17 cellular contexts compared by ENCODE assay signal in the genomic region with DNA sequence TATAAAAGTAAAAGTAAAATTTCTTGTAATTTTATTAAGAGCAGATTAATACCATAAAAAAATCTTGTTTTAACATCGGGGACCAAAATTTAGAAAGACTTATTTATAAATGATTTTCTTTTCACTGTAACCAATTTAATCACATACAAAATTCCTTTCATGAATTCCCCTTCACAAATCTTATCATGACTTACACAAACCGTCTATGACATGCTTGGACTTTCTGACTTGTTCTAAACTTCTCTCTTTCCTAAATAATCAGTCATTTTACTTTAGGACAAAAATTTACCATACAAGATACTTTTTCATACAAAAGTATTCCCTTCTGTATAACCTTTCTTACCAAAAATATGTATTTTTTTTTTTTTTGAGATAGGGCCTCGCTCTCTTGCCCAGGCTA. TPM values are rescaled to one million over a fixed set of nuclear protein-coding genes. Genes with fewer than 3 reads are reported as not detected.
DNase-seq lines count a peak whose midpoint lies in the region; ATAC-seq and TF ChIP-seq lines count a peak whose summit lies in the region.
"Had no signal": no experiment of that assay in that cellular context is flagged by ENCODE, and none has a peak within 500 bp of the region (broad histone marks: within the 10 kb centered on the region; RNA-seq: fewer than 3 reads in every experiment).

No MANE protein-coding gene starts in this region.

- in situ Hi-C loops in SK-MEL-5 (cut with HindIII; ENCODE audit: low pct_unique_long_range_greater_than_20kb, low sequenced_read_pairs): no loop called here

- no peak for TF ChIP-seq RAD21 in SK-N-SH (IDR thresholded peaks at IDR 0.05; ENCODE audit: low read length)

- peaks cover 76% of the 10 kb centered on the region for H3K36me3 Mint-ChIP-seq in neural crest cell (ENCODE audit: low read depth)

- H3K4me3 ChIP-seq in SK-N-SH (ENCODE audit: low read depth in 2 of 2, low read length in 1 of 2) (no peak overlapping the region), smooth muscle cell (no peak overlapping the region)
- no peak overlapping the region for H3K4me3 ChIP-seq in Jurkat, Clone E6-1 (ENCODE audit: low read length)
- H3K4me3 ChIP-seq: adrenal gland, GM23248, upper lobe of left lung had no signal

- H3K9me3 ChIP-seq in SK-N-SH (peaks cover 15% of the 10 kb centered on the region), smooth muscle cell (replicated peaks; ENCODE audit: low read depth) (peaks cover 7% of the 10 kb centered on the region)

- peaks cover 30 to 78% of the 10 kb centered on the region in 2 experiments for H3K36me3 ChIP-seq in SK-N-SH (replicated peaks in 1 of 2; ENCODE audit: control insufficient read depth in 1 of 2, insufficient read depth in 2 of 2, low read length in 1 of 2)
- peaks cover 51% of the 10 kb centered on the region for H3K36me3 ChIP-seq in smooth muscle cell (ENCODE audit: low read depth)

- H3K4me1 ChIP-seq in SK-N-SH (ENCODE audit: control insufficient read depth in 1 of 2, insufficient read depth in 2 of 2, low read depth in 1 of 2, low read length in 1 of 2) (peaks cover 0 to 4% of the 10 kb centered on the region in 2 experiments; a peak in 1 of 4 replicates), smooth muscle cell (ENCODE audit: low read depth) (peaks cover 9% of the 10 kb centered on the region)
- H3K4me1 ChIP-seq: adrenal gland, upper lobe of left lung had no signal

- DNase-seq in SK-N-SH (no peak), SK-MEL-5 (ENCODE audit: low read depth, low spot score) (peak; percentile 9), neural crest cell (ENCODE audit: low read depth, low spot score) (peak; percentile 18), smooth muscle cell (lab: John Stamatoyannopoulos, UW; ENCODE audit: unreplicated experiment) (no peak), cerebellum (ENCODE audit: low spot score) (no peak)
- DNase-seq in Jurkat, Clone E6-1 (ENCODE audit: low read depth, low spot score): peak; percentile 37
- no peak for DNase-seq in stimulated activated CD4-positive, alpha-beta T cell treated with anti-CD3 and anti-CD28 coated beads, Interleukin-2, amount 100 ng/mL, for 24 hours
- DNase-seq: adrenal gland, DMS153, GM23248, islet precursor cell, NCI-H187 treated with DMSO at 0.1 percent for 48 hours, nucleus accumbens, upper lobe of left lung had no signal

- no peak for TF ChIP-seq EP300 in SK-N-SH (IDR thresholded peaks at IDR 0.05; ENCODE audit: borderline replicate concordance in 1 of 2, low read depth in 1 of 2, low read length in 1 of 2)

- POLR2A ChIA-PET in SK-N-SH (lab: Yijun Ruan, JAX): no interaction called here

- H3K4me2 ChIP-seq in SK-N-SH (no peak overlapping the region), smooth muscle cell (no peak overlapping the region)

- CTCF ChIA-PET in SK-N-SH (lab: Yijun Ruan, JAX): interaction anchor here (0.8 to 1.5 kb wide), 2 partner anchors 8 to 42 kb away, joined by 3 to 4 read pairs; no protein-coding TSS in a partner anchor

- no peaks in the 10 kb centered on the region for H3K9me2 ChIP-seq in SK-N-SH

- H3K9me3 Mint-ChIP-seq in neural crest cell: peaks cover 22% of the 10 kb centered on the region

- H4K20me1 ChIP-seq in SK-N-SH (ENCODE audit: insufficient read depth) (no peaks in the 10 kb centered on the region), smooth muscle cell (ENCODE audit: low read depth) (no peaks in the 10 kb centered on the region)

- no peak overlapping the region for H2AFZ ChIP-seq in SK-N-SH (ENCODE audit: low read depth)
- H2AFZ ChIP-seq in smooth muscle cell (ENCODE audit: low read depth): no peak overlapping the region
- H2AFZ ChIP-seq: GM23248 had no signal

- no peak for ATAC-seq in SK-N-SH treated with all-trans-retinoic acid at 6 μM for 48 hours
- ATAC-seq: stimulated activated effector memory CD8-positive, alpha-beta T cell treated with anti-CD3 and anti-CD28 coated beads, Interleukin-12 subunit alpha, Interleukin-12 subunit beta, amount 100 ng/mL, for 72 hours had no signal

- no peak for TF ChIP-seq CTCF in SK-N-SH (IDR thresholded peaks at IDR 0.05)
- TF ChIP-seq CTCF in neural crest cell (conservative IDR thresholded peaks at IDR 0.05): no peak
- no peak for TF ChIP-seq CTCF in smooth muscle cell (IDR thresholded peaks at IDR 0.05; ENCODE audit: borderline replicate concordance, insufficient read depth, poor library complexity, severe bottlenecking)

- 69% methylated on average over 3 of the region's 3 CpGs for WGBS in SK-N-SH (ENCODE audit: low lambda C conversion rate)
- WGBS in smooth muscle cell (ENCODE audit: low lambda C conversion rate): 79% methylated on average over 3 of the region's 3 CpGs

- H3K27ac Mint-ChIP-seq in neural crest cell (ENCODE audit: unreplicated experiment): no peak overlapping the region
- H3K27ac Mint-ChIP-seq: mesothelial cell of epicardium; stimulated activated effector memory CD8-positive, alpha-beta T cell treated with anti-CD3 and anti-CD28 coated beads, Interleukin-12 subunit alpha, Interleukin-12 subunit beta, amount 100 ng/mL, for 72 hours had no signal

- no peak overlapping the region for H3K27ac ChIP-seq in SK-N-SH (ENCODE audit: low read depth in 2 of 2, low read length in 1 of 2)
- no peak overlapping the region for H3K27ac ChIP-seq in smooth muscle cell (ENCODE audit: low read depth)
- H3K27ac ChIP-seq: adrenal gland, GM23248, upper lobe of left lung had no signal

- H3F3A ChIP-seq in SK-N-SH (replicated peaks; ENCODE audit: insufficient read depth): peaks cover 10% of the 10 kb centered on the region
- peaks cover 6% of the 10 kb centered on the region for H3F3A ChIP-seq in smooth muscle cell (ENCODE audit: low read depth)

- no peak overlapping the region for H3K4me3 Mint-ChIP-seq in neural crest cell
- H3K4me3 Mint-ChIP-seq: mesothelial cell of epicardium; stimulated activated effector memory CD8-positive, alpha-beta T cell treated with anti-CD3 and anti-CD28 coated beads, Interleukin-12 subunit alpha, Interleukin-12 subunit beta, amount 100 ng/mL, for 72 hours had no signal

- no peaks in the 10 kb centered on the region for H3K79me2 ChIP-seq in SK-N-SH (ENCODE audit: insufficient read depth)
- peaks cover 8% of the 10 kb centered on the region for H3K79me2 ChIP-seq in smooth muscle cell (ENCODE audit: low read depth)

- H3K4me1 Mint-ChIP-seq in neural crest cell: no peaks in the 10 kb centered on the region
- H3K4me1 Mint-ChIP-seq: mesothelial cell of epicardium; stimulated activated effector memory CD8-positive, alpha-beta T cell treated with anti-CD3 and anti-CD28 coated beads, Interleukin-12 subunit alpha, Interleukin-12 subunit beta, amount 100 ng/mL, for 72 hours had no signal

- H3K27me3 Mint-ChIP-seq in neural crest cell (ENCODE audit: low read depth): no peaks in the 10 kb centered on the region

- H3K9ac ChIP-seq in SK-N-SH (no peak overlapping the region), smooth muscle cell (ENCODE audit: low read depth) (no peak overlapping the region)
- H3K9ac ChIP-seq: GM23248 had no signal

- H3K27me3 ChIP-seq in SK-N-SH (ENCODE audit: insufficient read depth): no peaks in the 10 kb centered on the region
- H3K27me3 ChIP-seq in smooth muscle cell (ENCODE audit: low read depth): no peaks in the 10 kb centered on the region
- H3K27me3 ChIP-seq: adrenal gland, upper lobe of left lung had no signal

TF ChIP-seq in SK-N-SH, 30 proteins besides CTCF, POLR2A, EP300 and RAD21:
- peak; percentile 37; the same call in 1 of the 2 replicates for TF ChIP-seq YY1 (IDR thresholded peaks at IDR 0.05; ENCODE audit: low read depth)
- no peak for TF ChIP-seq SIN3A (IDR thresholded peaks at IDR 0.05; ENCODE audit: borderline replicate concordance, low read depth, low read length)
- TF ChIP-seq, protein P1, sequence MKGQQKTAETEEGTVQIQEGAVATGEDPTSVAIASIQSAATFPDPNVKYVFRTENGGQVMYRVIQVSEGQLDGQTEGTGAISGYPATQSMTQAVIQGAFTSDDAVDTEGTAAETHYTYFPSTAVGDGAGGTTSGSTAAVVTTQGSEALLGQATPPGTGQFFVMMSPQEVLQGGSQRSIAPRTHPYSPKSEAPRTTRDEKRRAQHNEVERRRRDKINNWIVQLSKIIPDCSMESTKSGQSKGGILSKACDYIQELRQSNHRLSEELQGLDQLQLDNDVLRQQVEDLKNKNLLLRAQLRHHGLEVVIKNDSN (IDR thresholded peaks at IDR 0.05; ENCODE audit: borderline replicate concordance, low read depth): 0 out of 2 replicates have a peak, but pooled peaks have one; percentile 23

TF ChIP-seq in SK-N-SH treated with all-trans-retinoic acid at 6 μM for 48 hours, 23 proteins besides CTCF, POLR2A, EP300 and RAD21:
- TF ChIP-seq OSR1 (CRISPR knock-in tag; IDR thresholded peaks at IDR 0.05): no peak
- TF ChIP-seq TCF4 (CRISPR knock-in tag; IDR thresholded peaks at IDR 0.05; ENCODE audit: borderline replicate concordance): no peak
- no peak for TF ChIP-seq ZNF565 (CRISPR knock-in tag; conservative IDR thresholded peaks at IDR 0.05; ENCODE audit: low read depth)
- no peak for TF ChIP-seq ZC3H10 (CRISPR knock-in tag; IDR thresholded peaks at IDR 0.05)
- TF ChIP-seq SNAI2 (CRISPR knock-in tag; IDR thresholded peaks at IDR 0.05): no peak
- no peak for TF ChIP-seq ARNTL (CRISPR knock-in tag; IDR thresholded peaks at IDR 0.05; ENCODE audit: borderline replicate concordance, low read depth)
- TF ChIP-seq, protein P2, sequence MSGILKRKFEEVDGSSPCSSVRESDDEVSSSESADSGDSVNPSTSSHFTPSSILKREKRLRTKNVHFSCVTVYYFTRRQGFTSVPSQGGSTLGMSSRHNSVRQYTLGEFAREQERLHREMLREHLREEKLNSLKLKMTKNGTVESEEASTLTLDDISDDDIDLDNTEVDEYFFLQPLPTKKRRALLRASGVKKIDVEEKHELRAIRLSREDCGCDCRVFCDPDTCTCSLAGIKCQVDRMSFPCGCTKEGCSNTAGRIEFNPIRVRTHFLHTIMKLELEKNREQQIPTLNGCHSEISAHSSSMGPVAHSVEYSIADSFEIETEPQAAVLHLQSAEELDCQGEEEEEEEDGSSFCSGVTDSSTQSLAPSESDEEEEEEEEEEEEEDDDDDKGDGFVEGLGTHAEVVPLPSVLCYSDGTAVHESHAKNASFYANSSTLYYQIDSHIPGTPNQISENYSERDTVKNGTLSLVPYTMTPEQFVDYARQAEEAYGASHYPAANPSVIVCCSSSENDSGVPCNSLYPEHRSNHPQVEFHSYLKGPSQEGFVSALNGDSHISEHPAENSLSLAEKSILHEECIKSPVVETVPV (CRISPR knock-in tag; IDR thresholded peaks at IDR 0.05): no peak

RNA-seq across cellular contexts. Expression of a gene that starts 9.3 kb away (rescaled TPM):
- polyA plus RNA-seq in SK-N-SH (2012; rRNA removed) (7.9 and 11.2 TPM in 2 replicates), smooth muscle cell (9.5 and 13.8 TPM in 2 replicates)
- 10.8 and 12.8 TPM in 2 replicates for polyA plus RNA-seq in SK-N-SH (2012; cell fraction: cytosol; rRNA removed)
- polyA plus RNA-seq in SK-N-SH (2012; cell fraction: nucleus; rRNA removed): 7.3 and 16.5 TPM in 2 replicates
- polyA plus RNA-seq in Jurkat, Clone E6-1 (2012; ENCODE audit: insufficient read depth, insufficient read length): 8.6 TPM
- total RNA-seq in SK-MEL-5 (2014; rRNA removed; shearing (Covaris generic)): 5.9 and 7.1 TPM in 2 replicates
- 7.4 and 10.7 TPM in 2 replicates for polyA plus RNA-seq in SK-MEL-5 (2015; cell fraction: cytosol; rRNA removed)
- 24.5 and 60.0 TPM in 2 replicates for polyA plus RNA-seq in SK-MEL-5 (2015; cell fraction: nucleus; rRNA removed)
- total RNA-seq in neural crest cell (18.5 and 20.1 TPM in 2 replicates), smooth muscle cell (20.8 and 24.1 TPM in 2 replicates), cerebellum (18.4 TPM)

Comparison
In these comparisons a context has a peak if more than half of its experiments do, and no peak if none do; other contexts are left out.
1. DNase-seq: peak in Jurkat, Clone E6-1 (single experiment), SK-MEL-5 (single experiment) and neural crest cell (single experiment); none in SK-N-SH (single experiment), smooth muscle cell (single experiment), stimulated activated CD4-positive, alpha-beta T cell treated with anti-CD3 and anti-CD28 coated beads, Interleukin-2, amount 100 ng/mL, for 24 hours (0 of 2) and cerebellum (single experiment).